In the genomic region with DNA sequence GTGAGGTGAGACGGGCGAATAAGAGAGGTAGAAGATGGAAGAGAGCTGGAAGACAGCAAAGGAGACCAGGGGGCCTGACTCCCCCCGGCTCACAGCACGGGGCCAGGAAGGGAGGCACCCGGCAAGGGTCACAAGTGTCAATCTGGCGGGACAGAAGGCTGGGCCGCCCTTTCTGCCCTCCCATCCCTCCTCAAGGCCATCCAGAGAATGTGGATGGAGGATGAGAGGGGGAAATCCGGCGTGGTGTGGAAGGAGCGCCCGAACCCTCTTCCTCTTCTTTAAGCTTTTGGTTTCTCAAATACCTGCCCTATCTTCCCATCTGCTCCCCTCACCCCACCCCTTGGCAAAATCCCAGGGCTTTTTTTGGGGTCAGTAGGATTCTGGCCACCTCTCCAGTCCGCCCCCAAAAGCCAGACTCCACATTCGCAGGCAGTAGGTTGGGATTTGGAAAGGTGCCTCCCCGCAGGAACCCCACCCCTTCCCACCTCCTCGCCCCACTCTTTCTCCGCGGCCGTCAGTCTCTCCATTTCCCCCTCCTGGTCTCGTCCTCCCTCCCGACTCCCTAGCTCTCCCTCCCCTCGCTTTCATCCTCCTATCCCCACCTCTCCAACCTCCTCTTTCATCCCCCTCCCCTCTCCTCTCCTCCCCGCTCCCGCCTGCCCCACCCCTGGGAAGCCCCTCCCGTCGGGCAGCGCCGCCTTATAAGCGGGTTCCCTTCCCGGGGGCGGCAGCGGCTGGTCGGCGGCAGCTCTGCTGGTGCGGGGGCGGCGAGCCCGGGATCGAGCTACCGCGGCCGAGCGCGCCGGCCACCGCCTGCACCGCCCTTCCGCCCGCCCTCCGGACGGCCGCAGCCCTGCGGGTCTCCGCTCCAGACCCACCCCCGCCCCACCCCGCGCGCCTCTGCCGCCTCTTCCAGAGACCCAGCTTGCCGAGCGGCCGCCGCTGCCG, we compare ENCODE assay signal across 1 cellular context.
A peak's percentile ranks its signal among the peaks of the same experiment; 100 is the strongest.
TF ChIP-seq lines count a peak whose summit lies in the region.

A gene with protein sequence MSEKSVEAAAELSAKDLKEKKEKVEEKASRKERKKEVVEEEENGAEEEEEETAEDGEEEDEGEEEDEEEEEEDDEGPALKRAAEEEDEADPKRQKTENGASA (plus strand): TSS at position 730 of the 948 bp plus-strand sequence. CDS start 343 bp downstream, outside the sequence.

TF ChIP-seq in HEK293, 187 proteins besides CTCF, POLR2A, EP300 and RAD21 (continued from another document):
- TF ChIP-seq, protein P1, sequence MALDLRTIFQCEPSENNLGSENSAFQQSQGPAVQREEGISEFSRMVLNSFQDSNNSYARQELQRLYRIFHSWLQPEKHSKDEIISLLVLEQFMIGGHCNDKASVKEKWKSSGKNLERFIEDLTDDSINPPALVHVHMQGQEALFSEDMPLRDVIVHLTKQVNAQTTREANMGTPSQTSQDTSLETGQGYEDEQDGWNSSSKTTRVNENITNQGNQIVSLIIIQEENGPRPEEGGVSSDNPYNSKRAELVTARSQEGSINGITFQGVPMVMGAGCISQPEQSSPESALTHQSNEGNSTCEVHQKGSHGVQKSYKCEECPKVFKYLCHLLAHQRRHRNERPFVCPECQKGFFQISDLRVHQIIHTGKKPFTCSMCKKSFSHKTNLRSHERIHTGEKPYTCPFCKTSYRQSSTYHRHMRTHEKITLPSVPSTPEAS (tag by site-specific recombination; IDR thresholded peaks at IDR 0.05) = no peak
- TF ChIP-seq ZNF707 (tag by site-specific recombination; IDR thresholded peaks at IDR 0.05) (no peak; the same call in 1 of the 2 replicates), ZNF133 (tag by site-specific recombination; IDR thresholded peaks at IDR 0.05) (no peak), ZNF350 (tag by site-specific recombination; IDR thresholded peaks at IDR 0.05) (no peak), ZFP69B (tag by site-specific recombination; IDR thresholded peaks at IDR 0.05) (peak; percentile 74), ZNF621 (tag by site-specific recombination; IDR thresholded peaks at IDR 0.05) (no peak), ZNF274 (IDR thresholded peaks at IDR 0.05; ENCODE audit: low read length) (no peak), ZNF274 (tag by site-specific recombination; IDR thresholded peaks at IDR 0.05; ENCODE audit: borderline replicate concordance) (no peak), ZNF530 (tag by site-specific recombination; IDR thresholded peaks at IDR 0.05; ENCODE audit: low read depth) (no peak), YY2 (tag by site-specific recombination; IDR thresholded peaks at IDR 0.05) (no peak), ZXDB (tag by site-specific recombination; IDR thresholded peaks at IDR 0.05) (peak; percentile 84), ZNF175 (tag by site-specific recombination; IDR thresholded peaks at IDR 0.05) (no peak), ZNF394 (tag by site-specific recombination; IDR thresholded peaks at IDR 0.05; ENCODE audit: borderline replicate concordance) (peak; percentile 27; the same call in 1 of the 2 replicates), OSR2 (tag by site-specific recombination; IDR thresholded peaks at IDR 0.05) (peak; percentile 64; the same call in 1 of the 2 replicates), ZBTB7A (tag by site-specific recombination; IDR thresholded peaks at IDR 0.05; ENCODE audit: low read depth) (peak; percentile 34; the same call in 1 of the 2 replicates), SCRT1 (tag by site-specific recombination; IDR thresholded peaks at IDR 0.05; ENCODE audit: borderline replicate concordance) (no peak)
- TF ChIP-seq, protein P2, sequence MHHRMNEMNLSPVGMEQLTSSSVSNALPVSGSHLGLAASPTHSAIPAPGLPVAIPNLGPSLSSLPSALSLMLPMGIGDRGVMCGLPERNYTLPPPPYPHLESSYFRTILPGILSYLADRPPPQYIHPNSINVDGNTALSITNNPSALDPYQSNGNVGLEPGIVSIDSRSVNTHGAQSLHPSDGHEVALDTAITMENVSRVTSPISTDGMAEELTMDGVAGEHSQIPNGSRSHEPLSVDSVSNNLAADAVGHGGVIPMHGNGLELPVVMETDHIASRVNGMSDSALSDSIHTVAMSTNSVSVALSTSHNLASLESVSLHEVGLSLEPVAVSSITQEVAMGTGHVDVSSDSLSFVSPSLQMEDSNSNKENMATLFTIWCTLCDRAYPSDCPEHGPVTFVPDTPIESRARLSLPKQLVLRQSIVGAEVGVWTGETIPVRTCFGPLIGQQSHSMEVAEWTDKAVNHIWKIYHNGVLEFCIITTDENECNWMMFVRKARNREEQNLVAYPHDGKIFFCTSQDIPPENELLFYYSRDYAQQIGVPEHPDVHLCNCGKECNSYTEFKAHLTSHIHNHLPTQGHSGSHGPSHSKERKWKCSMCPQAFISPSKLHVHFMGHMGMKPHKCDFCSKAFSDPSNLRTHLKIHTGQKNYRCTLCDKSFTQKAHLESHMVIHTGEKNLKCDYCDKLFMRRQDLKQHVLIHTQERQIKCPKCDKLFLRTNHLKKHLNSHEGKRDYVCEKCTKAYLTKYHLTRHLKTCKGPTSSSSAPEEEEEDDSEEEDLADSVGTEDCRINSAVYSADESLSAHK (tag by site-specific recombination; IDR thresholded peaks at IDR 0.05) = peak; percentile 41; the same call in 1 of the 2 replicates
- TF ChIP-seq, protein P3, sequence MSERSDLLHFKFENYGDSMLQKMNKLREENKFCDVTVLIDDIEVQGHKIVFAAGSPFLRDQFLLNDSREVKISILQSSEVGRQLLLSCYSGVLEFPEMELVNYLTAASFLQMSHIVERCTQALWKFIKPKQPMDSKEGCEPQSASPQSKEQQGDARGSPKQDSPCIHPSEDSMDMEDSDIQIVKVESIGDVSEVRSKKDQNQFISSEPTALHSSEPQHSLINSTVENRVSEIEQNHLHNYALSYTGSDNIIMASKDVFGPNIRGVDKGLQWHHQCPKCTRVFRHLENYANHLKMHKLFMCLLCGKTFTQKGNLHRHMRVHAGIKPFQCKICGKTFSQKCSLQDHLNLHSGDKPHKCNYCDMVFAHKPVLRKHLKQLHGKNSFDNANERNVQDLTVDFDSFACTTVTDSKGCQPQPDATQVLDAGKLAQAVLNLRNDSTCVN (tag by site-specific recombination; optimal IDR thresholded peaks at IDR 0.05) = peak; percentile 80
- TF ChIP-seq, protein P4, sequence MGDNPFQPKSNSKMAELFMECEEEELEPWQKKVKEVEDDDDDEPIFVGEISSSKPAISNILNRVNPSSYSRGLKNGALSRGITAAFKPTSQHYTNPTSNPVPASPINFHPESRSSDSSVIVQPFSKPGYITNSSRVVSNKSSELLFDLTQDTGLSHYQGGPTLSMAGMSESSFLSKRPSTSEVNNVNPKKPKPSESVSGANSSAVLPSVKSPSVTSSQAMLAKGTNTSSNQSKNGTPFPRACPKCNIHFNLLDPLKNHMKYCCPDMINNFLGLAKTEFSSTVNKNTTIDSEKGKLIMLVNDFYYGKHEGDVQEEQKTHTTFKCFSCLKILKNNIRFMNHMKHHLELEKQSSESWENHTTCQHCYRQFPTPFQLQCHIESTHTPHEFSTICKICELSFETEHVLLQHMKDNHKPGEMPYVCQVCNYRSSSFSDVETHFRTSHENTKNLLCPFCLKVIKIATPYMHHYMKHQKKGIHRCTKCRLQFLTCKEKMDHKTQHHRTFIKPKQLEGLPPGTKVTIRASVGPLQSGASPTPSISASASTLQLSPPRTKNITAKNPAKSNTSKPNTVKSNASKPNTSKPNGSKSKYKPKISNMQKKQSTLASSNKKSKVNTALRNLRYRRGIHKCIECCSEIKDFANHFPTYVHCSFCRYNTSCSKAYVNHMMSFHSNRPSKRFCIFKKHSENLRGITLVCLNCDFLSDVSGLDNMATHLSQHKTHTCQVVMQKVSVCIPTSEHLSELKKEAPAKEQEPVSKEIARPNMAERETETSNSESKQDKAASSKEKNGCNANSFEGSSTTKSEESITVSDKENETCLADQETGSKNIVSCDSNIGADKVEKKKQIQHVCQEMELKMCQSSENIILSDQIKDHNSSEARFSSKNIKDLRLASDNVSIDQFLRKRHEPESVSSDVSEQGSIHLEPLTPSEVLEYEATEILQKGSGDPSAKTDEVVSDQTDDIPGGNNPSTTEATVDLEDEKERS (tag by site-specific recombination; IDR thresholded peaks at IDR 0.05) = no peak
